In the genomic region with DNA sequence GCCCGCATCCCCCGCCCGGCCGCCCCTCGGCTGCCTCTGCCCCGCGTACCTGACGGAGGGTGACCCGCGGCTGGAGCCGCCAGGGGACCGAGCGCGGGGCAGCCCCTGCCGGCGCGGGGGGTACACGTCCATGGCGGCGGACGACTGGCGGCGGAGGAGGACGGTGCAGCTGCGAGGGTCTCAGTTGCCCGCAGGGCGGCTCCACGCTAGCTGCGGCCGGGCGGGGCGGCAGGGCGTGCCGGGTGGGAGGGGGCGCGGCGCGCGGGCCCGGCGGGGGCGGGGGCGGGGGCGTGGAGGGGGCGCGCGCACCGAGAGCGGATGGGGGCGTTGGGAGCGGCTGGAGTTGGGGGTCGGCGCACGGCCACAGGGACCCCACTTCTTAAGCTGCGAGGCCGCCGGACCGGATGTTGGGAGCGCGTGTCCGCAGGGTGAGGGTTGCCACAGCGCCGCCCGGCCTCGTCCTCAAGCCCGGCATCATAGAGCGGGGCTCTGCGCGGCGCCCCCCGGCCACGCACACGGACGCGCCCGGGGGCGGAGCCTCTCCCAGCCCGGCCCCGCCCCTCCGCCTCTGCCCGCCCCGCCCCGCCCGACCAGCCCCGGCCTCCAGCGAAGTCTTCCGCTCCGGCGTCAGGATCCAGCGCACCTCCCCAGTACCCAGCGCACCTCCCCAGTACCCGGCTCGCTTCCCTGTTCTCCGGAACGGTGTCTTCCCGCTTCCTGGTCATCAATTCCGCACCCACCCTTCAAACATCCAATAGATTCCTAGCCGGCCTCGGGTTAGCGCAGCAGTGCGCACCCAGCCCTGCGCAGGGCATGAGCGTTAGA, we compare ENCODE assay signal across 1 cellular context.
TF ChIP-seq lines count a peak whose summit lies in the region.

A gene (minus strand): TSS at position 244 of the 825 bp plus-strand sequence. CDS start 112 bp downstream, at position 132.

TF ChIP-seq in HepG2, 621 proteins besides CTCF, POLR2A, EP300 and RAD21 (continued from another document and continues in another):
- TF ChIP-seq, protein P1, sequence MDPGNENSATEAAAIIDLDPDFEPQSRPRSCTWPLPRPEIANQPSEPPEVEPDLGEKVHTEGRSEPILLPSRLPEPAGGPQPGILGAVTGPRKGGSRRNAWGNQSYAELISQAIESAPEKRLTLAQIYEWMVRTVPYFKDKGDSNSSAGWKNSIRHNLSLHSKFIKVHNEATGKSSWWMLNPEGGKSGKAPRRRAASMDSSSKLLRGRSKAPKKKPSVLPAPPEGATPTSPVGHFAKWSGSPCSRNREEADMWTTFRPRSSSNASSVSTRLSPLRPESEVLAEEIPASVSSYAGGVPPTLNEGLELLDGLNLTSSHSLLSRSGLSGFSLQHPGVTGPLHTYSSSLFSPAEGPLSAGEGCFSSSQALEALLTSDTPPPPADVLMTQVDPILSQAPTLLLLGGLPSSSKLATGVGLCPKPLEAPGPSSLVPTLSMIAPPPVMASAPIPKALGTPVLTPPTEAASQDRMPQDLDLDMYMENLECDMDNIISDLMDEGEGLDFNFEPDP (CRISPR knock-in tag; conservative IDR thresholded peaks at IDR 0.05), result 0 out of 2 replicates have a peak, but pooled peaks have one; percentile 8
- TF ChIP-seq RFX5 (IDR thresholded peaks at IDR 0.05; ENCODE audit: low read depth, low read length) (no peak; the same call in 1 of the 2 replicates), ZNF10 (CRISPR knock-in tag; IDR thresholded peaks at IDR 0.05; ENCODE audit: borderline replicate concordance, low read depth) (no peak), ZBTB1 (CRISPR knock-in tag; IDR thresholded peaks at IDR 0.05; ENCODE audit: borderline replicate concordance) (no peak), AKAP8 (CRISPR knock-in tag; IDR thresholded peaks at IDR 0.05) (peak; percentile 45; the same call in 1 of the 2 replicates), PAX8 (CRISPR knock-in tag; IDR thresholded peaks at IDR 0.05; ENCODE audit: borderline replicate concordance) (no peak; the same call in 1 of the 2 replicates), ZNF331 (CRISPR knock-in tag; IDR thresholded peaks at IDR 0.05) (peak; percentile 49), HIVEP1 (CRISPR knock-in tag; IDR thresholded peaks at IDR 0.05) (no peak), MYC (CRISPR knock-in tag; IDR thresholded peaks at IDR 0.05; ENCODE audit: borderline replicate concordance) (peak; percentile 81), HNRNPLL (IDR thresholded peaks at IDR 0.05; ENCODE audit: low read depth, low read length, poor library complexity, severe bottlenecking) (peak; percentile 97), GZF1 (CRISPR knock-in tag; IDR thresholded peaks at IDR 0.05) (no peak; the same call in 1 of the 2 replicates), RBFOX2 (IDR thresholded peaks at IDR 0.05; ENCODE audit: low read depth, low read length) (peak; percentile 85), KDM6A (CRISPR knock-in tag; IDR thresholded peaks at IDR 0.05; ENCODE audit: low read depth) (no peak), SKI (IDR thresholded peaks at IDR 0.05; ENCODE audit: partially characterized antibody) (no peak), ZFY (CRISPR knock-in tag; IDR thresholded peaks at IDR 0.05) (peak; percentile 52; the same call in 1 of the 2 replicates), ZNF577 (CRISPR knock-in tag; IDR thresholded peaks at IDR 0.05; ENCODE audit: borderline replicate concordance, low read depth) (no peak), ZNF430 (CRISPR knock-in tag; IDR thresholded peaks at IDR 0.05) (no peak; the same call in none of the 2 replicates), CHD2 (IDR thresholded peaks at IDR 0.05; ENCODE audit: low read depth, low read length) (no peak), ZNF343 (CRISPR knock-in tag; IDR thresholded peaks at IDR 0.05) (0 out of 2 replicates have a peak, but pooled peaks have one; percentile 72)
- TF ChIP-seq, protein P2, sequence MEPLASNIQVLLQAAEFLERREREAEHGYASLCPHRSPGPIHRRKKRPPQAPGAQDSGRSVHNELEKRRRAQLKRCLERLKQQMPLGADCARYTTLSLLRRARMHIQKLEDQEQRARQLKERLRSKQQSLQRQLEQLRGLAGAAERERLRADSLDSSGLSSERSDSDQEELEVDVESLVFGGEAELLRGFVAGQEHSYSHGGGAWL (CRISPR knock-in tag; IDR thresholded peaks at IDR 0.05), result peak; percentile 69
- TF ChIP-seq, protein P3, sequence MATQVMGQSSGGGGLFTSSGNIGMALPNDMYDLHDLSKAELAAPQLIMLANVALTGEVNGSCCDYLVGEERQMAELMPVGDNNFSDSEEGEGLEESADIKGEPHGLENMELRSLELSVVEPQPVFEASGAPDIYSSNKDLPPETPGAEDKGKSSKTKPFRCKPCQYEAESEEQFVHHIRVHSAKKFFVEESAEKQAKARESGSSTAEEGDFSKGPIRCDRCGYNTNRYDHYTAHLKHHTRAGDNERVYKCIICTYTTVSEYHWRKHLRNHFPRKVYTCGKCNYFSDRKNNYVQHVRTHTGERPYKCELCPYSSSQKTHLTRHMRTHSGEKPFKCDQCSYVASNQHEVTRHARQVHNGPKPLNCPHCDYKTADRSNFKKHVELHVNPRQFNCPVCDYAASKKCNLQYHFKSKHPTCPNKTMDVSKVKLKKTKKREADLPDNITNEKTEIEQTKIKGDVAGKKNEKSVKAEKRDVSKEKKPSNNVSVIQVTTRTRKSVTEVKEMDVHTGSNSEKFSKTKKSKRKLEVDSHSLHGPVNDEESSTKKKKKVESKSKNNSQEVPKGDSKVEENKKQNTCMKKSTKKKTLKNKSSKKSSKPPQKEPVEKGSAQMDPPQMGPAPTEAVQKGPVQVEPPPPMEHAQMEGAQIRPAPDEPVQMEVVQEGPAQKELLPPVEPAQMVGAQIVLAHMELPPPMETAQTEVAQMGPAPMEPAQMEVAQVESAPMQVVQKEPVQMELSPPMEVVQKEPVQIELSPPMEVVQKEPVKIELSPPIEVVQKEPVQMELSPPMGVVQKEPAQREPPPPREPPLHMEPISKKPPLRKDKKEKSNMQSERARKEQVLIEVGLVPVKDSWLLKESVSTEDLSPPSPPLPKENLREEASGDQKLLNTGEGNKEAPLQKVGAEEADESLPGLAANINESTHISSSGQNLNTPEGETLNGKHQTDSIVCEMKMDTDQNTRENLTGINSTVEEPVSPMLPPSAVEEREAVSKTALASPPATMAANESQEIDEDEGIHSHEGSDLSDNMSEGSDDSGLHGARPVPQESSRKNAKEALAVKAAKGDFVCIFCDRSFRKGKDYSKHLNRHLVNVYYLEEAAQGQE (IDR thresholded peaks at IDR 0.05; ENCODE audit: borderline replicate concordance in 1 of 2, low read depth in 1 of 2, low read length in 2 of 2), result no peak
- TF ChIP-seq, protein P4, sequence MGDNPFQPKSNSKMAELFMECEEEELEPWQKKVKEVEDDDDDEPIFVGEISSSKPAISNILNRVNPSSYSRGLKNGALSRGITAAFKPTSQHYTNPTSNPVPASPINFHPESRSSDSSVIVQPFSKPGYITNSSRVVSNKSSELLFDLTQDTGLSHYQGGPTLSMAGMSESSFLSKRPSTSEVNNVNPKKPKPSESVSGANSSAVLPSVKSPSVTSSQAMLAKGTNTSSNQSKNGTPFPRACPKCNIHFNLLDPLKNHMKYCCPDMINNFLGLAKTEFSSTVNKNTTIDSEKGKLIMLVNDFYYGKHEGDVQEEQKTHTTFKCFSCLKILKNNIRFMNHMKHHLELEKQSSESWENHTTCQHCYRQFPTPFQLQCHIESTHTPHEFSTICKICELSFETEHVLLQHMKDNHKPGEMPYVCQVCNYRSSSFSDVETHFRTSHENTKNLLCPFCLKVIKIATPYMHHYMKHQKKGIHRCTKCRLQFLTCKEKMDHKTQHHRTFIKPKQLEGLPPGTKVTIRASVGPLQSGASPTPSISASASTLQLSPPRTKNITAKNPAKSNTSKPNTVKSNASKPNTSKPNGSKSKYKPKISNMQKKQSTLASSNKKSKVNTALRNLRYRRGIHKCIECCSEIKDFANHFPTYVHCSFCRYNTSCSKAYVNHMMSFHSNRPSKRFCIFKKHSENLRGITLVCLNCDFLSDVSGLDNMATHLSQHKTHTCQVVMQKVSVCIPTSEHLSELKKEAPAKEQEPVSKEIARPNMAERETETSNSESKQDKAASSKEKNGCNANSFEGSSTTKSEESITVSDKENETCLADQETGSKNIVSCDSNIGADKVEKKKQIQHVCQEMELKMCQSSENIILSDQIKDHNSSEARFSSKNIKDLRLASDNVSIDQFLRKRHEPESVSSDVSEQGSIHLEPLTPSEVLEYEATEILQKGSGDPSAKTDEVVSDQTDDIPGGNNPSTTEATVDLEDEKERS (CRISPR knock-in tag; IDR thresholded peaks at IDR 0.05), result no peak
- TF ChIP-seq, protein P5, sequence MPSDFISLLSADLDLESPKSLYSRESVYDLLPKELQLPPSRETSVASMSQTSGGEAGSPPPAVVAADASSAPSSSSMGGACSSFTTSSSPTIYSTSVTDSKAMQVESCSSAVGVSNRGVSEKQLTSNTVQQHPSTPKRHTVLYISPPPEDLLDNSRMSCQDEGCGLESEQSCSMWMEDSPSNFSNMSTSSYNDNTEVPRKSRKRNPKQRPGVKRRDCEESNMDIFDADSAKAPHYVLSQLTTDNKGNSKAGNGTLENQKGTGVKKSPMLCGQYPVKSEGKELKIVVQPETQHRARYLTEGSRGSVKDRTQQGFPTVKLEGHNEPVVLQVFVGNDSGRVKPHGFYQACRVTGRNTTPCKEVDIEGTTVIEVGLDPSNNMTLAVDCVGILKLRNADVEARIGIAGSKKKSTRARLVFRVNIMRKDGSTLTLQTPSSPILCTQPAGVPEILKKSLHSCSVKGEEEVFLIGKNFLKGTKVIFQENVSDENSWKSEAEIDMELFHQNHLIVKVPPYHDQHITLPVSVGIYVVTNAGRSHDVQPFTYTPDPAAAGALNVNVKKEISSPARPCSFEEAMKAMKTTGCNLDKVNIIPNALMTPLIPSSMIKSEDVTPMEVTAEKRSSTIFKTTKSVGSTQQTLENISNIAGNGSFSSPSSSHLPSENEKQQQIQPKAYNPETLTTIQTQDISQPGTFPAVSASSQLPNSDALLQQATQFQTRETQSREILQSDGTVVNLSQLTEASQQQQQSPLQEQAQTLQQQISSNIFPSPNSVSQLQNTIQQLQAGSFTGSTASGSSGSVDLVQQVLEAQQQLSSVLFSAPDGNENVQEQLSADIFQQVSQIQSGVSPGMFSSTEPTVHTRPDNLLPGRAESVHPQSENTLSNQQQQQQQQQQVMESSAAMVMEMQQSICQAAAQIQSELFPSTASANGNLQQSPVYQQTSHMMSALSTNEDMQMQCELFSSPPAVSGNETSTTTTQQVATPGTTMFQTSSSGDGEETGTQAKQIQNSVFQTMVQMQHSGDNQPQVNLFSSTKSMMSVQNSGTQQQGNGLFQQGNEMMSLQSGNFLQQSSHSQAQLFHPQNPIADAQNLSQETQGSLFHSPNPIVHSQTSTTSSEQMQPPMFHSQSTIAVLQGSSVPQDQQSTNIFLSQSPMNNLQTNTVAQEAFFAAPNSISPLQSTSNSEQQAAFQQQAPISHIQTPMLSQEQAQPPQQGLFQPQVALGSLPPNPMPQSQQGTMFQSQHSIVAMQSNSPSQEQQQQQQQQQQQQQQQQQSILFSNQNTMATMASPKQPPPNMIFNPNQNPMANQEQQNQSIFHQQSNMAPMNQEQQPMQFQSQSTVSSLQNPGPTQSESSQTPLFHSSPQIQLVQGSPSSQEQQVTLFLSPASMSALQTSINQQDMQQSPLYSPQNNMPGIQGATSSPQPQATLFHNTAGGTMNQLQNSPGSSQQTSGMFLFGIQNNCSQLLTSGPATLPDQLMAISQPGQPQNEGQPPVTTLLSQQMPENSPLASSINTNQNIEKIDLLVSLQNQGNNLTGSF (CRISPR knock-in tag; IDR thresholded peaks at IDR 0.05), result peak; percentile 48; the same call in 1 of the 2 replicates
- TF ChIP-seq, protein P6, sequence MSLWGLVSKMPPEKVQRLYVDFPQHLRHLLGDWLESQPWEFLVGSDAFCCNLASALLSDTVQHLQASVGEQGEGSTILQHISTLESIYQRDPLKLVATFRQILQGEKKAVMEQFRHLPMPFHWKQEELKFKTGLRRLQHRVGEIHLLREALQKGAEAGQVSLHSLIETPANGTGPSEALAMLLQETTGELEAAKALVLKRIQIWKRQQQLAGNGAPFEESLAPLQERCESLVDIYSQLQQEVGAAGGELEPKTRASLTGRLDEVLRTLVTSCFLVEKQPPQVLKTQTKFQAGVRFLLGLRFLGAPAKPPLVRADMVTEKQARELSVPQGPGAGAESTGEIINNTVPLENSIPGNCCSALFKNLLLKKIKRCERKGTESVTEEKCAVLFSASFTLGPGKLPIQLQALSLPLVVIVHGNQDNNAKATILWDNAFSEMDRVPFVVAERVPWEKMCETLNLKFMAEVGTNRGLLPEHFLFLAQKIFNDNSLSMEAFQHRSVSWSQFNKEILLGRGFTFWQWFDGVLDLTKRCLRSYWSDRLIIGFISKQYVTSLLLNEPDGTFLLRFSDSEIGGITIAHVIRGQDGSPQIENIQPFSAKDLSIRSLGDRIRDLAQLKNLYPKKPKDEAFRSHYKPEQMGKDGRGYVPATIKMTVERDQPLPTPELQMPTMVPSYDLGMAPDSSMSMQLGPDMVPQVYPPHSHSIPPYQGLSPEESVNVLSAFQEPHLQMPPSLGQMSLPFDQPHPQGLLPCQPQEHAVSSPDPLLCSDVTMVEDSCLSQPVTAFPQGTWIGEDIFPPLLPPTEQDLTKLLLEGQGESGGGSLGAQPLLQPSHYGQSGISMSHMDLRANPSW (CRISPR knock-in tag; IDR thresholded peaks at IDR 0.05; ENCODE audit: borderline replicate concordance), result no peak
- TF ChIP-seq, protein P7, sequence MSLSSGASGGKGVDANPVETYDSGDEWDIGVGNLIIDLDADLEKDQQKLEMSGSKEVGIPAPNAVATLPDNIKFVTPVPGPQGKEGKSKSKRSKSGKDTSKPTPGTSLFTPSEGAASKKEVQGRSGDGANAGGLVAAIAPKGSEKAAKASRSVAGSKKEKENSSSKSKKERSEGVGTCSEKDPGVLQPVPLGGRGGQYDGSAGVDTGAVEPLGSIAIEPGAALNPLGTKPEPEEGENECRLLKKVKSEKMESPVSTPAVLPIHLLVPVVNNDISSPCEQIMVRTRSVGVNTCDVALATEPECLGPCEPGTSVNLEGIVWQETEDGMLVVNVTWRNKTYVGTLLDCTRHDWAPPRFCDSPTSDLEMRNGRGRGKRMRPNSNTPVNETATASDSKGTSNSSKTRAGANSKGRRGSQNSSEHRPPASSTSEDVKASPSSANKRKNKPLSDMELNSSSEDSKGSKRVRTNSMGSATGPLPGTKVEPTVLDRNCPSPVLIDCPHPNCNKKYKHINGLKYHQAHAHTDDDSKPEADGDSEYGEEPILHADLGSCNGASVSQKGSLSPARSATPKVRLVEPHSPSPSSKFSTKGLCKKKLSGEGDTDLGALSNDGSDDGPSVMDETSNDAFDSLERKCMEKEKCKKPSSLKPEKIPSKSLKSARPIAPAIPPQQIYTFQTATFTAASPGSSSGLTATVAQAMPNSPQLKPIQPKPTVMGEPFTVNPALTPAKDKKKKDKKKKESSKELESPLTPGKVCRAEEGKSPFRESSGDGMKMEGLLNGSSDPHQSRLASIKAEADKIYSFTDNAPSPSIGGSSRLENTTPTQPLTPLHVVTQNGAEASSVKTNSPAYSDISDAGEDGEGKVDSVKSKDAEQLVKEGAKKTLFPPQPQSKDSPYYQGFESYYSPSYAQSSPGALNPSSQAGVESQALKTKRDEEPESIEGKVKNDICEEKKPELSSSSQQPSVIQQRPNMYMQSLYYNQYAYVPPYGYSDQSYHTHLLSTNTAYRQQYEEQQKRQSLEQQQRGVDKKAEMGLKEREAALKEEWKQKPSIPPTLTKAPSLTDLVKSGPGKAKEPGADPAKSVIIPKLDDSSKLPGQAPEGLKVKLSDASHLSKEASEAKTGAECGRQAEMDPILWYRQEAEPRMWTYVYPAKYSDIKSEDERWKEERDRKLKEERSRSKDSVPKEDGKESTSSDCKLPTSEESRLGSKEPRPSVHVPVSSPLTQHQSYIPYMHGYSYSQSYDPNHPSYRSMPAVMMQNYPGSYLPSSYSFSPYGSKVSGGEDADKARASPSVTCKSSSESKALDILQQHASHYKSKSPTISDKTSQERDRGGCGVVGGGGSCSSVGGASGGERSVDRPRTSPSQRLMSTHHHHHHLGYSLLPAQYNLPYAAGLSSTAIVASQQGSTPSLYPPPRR (CRISPR knock-in tag; IDR thresholded peaks at IDR 0.05; ENCODE audit: borderline replicate concordance), result peak; percentile 41; the same call in 1 of the 2 replicates
- TF ChIP-seq, protein P8, sequence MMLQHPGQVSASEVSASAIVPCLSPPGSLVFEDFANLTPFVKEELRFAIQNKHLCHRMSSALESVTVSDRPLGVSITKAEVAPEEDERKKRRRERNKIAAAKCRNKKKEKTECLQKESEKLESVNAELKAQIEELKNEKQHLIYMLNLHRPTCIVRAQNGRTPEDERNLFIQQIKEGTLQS (CRISPR knock-in tag; IDR thresholded peaks at IDR 0.05), result peak; percentile 0; the same call in 1 of the 2 replicates
